13 cellular contexts compared by ENCODE assay signal in the genomic region with DNA sequence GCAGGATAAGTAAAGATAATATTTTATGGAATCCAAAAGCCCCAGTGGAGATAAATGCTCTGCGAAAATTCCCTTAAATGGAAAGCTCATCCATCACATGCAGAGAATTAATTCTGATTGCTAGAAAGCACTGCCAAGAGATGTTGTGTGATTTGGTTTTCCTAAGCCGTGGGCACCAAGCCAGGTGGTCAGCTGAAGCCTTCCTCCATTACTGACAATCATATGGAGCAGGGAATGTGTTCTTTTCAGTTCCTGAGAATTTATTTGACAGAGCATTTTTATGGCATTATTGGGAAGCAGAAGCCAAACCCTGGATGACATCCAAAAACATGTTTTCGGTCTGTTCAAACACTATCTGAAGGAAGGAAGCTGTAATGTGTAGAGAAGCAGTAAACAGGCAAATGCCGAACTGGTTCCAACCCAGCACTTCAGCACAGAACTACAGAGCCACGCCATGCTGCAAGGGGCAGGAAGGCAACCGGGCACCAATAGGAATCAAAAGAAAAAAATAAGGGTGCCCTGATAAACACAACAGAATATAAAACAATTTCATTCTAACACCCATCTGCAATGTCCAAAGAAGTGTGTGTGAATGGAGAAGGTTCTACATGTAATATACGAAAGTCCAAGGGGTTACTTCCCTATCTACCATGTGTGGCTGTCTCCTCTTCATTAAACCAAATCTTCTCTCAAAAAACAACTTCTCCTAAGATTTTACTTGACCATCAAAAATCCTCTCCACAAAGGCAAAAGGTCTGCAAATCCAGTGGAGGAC. TPM values are rescaled to one million over a fixed set of nuclear protein-coding genes. Genes with fewer than 3 reads are reported as not detected.
DNase-seq lines count a peak whose midpoint lies in the region; ATAC-seq lines count a peak whose summit lies in the region.
"Had no signal": no experiment of that assay in that cellular context is flagged by ENCODE, and none has a peak within 500 bp of the region (broad histone marks: within the 10 kb centered on the region; RNA-seq: fewer than 3 reads in every experiment).

No MANE protein-coding gene starts in this region.

- DNase-seq in A172 (ENCODE audit: low spot score) (peak; percentile 16), NCI-H1694 (lab: John Stamatoyannopoulos, UW) (peak; percentile 78), mesenchymal stem cell (peak; percentile 42), AG08396 (ENCODE audit: low spot score) (no peak)
- DNase-seq: activated CD4-positive, alpha-beta T cell treated with anti-CD3 and anti-CD28 coated beads for 1 hour; stimulated activated naive B cell treated with anti-CD40 and anti-IgM and Interleukin-4, amounts not matched to agents 10 μg/mL and 1 μg/mL and 100 μg/mL, for 72 hours had no signal

- peaks cover 14% of the 10 kb centered on the region for H3K79me1 ChIP-seq in mesenchymal stem cell (replicated peaks; ENCODE audit: low read length, poor library complexity, severe bottlenecking)

- peaks cover 0 to 3% of the 10 kb centered on the region in 2 experiments for H3K36me3 ChIP-seq in mesenchymal stem cell (ENCODE audit: control insufficient read depth in 1 of 2, insufficient read depth in 2 of 2, low read depth in 1 of 2, low read length in 2 of 2)
- H3K36me3 ChIP-seq: BLaER1, neural progenitor cell had no signal

- H3K4me1 ChIP-seq in mesenchymal stem cell (ENCODE audit: control insufficient read depth, insufficient read depth, low read depth, low read length): peaks cover 6% of the 10 kb centered on the region

- H2AK5ac ChIP-seq in mesenchymal stem cell (ENCODE audit: low read length, severe bottlenecking): no peak overlapping the region

- 59% methylated on average over 5 of the region's 7 CpGs for WGBS in mesenchymal stem cell

- H3K27me3 Mint-ChIP-seq in dendritic cell treated with granulocyte-macrophage colony-stimulating factor and Interleukin-4, amounts not matched to agents 40 ng/mL and 50 ng/mL, for 4 days: no peaks in the 10 kb centered on the region
- H3K27me3 Mint-ChIP-seq in activated T-helper 17 cell treated with anti-CD3 and anti-CD28 coated beads, Interleukin-2, amount 50 U/mL, for 72 hours: no peaks in the 10 kb centered on the region
- H3K27me3 Mint-ChIP-seq: central memory CD8-positive, alpha-beta T cell; stimulated activated naive B cell treated with anti-CD40 and anti-IgM and Interleukin-4, amounts not matched to agents 10 μg/mL and 1 μg/mL and 100 μg/mL, for 72 hours had no signal

- no peak overlapping the region for H3K4me3 ChIP-seq in mesenchymal stem cell (ENCODE audit: insufficient read depth in 1 of 2, low read depth in 1 of 2, low read length in 2 of 2)
- H3K4me3 ChIP-seq: BLaER1, neural progenitor cell had no signal

- no peak overlapping the region for H2BK120ac ChIP-seq in mesenchymal stem cell (ENCODE audit: low read depth, low read length)

- peak overlapping the region; percentile 75 for H3K27ac Mint-ChIP-seq in dendritic cell treated with granulocyte-macrophage colony-stimulating factor and Interleukin-4, amounts not matched to agents 40 ng/mL and 50 ng/mL, for 4 days
- no peak overlapping the region for H3K27ac Mint-ChIP-seq in activated T-helper 17 cell treated with anti-CD3 and anti-CD28 coated beads, Interleukin-2, amount 50 U/mL, for 72 hours
- H3K27ac Mint-ChIP-seq: neural progenitor cell; stimulated activated naive B cell treated with anti-CD40 and anti-IgM and Interleukin-4, amounts not matched to agents 10 μg/mL and 1 μg/mL and 100 μg/mL, for 72 hours had no signal

- H2AFZ ChIP-seq in mesenchymal stem cell (ENCODE audit: low read depth, low read length): no peak overlapping the region
- H2AFZ ChIP-seq: neural progenitor cell had no signal

- no peak overlapping the region for H2BK15ac ChIP-seq in mesenchymal stem cell (ENCODE audit: low read depth, poor library complexity, severe bottlenecking)

- peaks cover 26% of the 10 kb centered on the region for H3K36me3 Mint-ChIP-seq in dendritic cell treated with granulocyte-macrophage colony-stimulating factor and Interleukin-4, amounts not matched to agents 40 ng/mL and 50 ng/mL, for 4 days (ENCODE audit: low read depth)
- peaks cover 12% of the 10 kb centered on the region for H3K36me3 Mint-ChIP-seq in activated T-helper 17 cell treated with anti-CD3 and anti-CD28 coated beads, Interleukin-2, amount 50 U/mL, for 72 hours (ENCODE audit: low read depth)

- H3K27ac ChIP-seq in mesenchymal stem cell (ENCODE audit: low read length, poor library complexity, severe bottlenecking): no peak overlapping the region
- H3K27ac ChIP-seq: BLaER1, neural progenitor cell had no signal

- ATAC-seq in HG02870 (IDR thresholded peaks at IDR 0.05; ENCODE audit: unreplicated experiment): no peak
- ATAC-seq in activated T-helper 17 cell treated with anti-CD3 and anti-CD28 coated beads, Interleukin-2, amount 50 U/mL, for 72 hours (replicated peaks): no peak
- no peak for ATAC-seq in GM19395 (IDR thresholded peaks at IDR 0.05; ENCODE audit: unreplicated experiment)

- H4K91ac ChIP-seq in mesenchymal stem cell (ENCODE audit: low read length): no peak overlapping the region

- no peak overlapping the region for H2BK5ac ChIP-seq in mesenchymal stem cell (ENCODE audit: low read depth, low read length, poor library complexity, severe bottlenecking)

- H3K9me3 Mint-ChIP-seq in dendritic cell treated with granulocyte-macrophage colony-stimulating factor and Interleukin-4, amounts not matched to agents 40 ng/mL and 50 ng/mL, for 4 days: peaks cover 6% of the 10 kb centered on the region
- no peaks in the 10 kb centered on the region for H3K9me3 Mint-ChIP-seq in activated T-helper 17 cell treated with anti-CD3 and anti-CD28 coated beads, Interleukin-2, amount 50 U/mL, for 72 hours
- H3K9me3 Mint-ChIP-seq: central memory CD8-positive, alpha-beta T cell; neural progenitor cell had no signal

- H4K8ac ChIP-seq in mesenchymal stem cell (ENCODE audit: low read length): peak overlapping the region; percentile 39

- no peak overlapping the region for H3K23ac ChIP-seq in mesenchymal stem cell (ENCODE audit: low read length in 2 of 2)

- H3K9ac ChIP-seq in mesenchymal stem cell (ENCODE audit: low read length): no peak overlapping the region
- H3K9ac ChIP-seq: BLaER1, neural progenitor cell had no signal

- no peaks in the 10 kb centered on the region for H3K27me3 ChIP-seq in mesenchymal stem cell (ENCODE audit: control insufficient read depth in 1 of 2, insufficient read depth in 1 of 2, low read length in 2 of 2)
- H3K27me3 ChIP-seq: BLaER1, neural progenitor cell had no signal

- intact Hi-C loops in dendritic cell treated with granulocyte-macrophage colony-stimulating factor and Interleukin-4, amounts not matched to agents 40 ng/mL and 50 ng/mL, for 4 days (cut with micrococcal nuclease): no loop called here

- no peak overlapping the region for H3K4ac ChIP-seq in mesenchymal stem cell (ENCODE audit: low read depth in 1 of 2, low read length in 2 of 2)

- H3K18ac ChIP-seq in mesenchymal stem cell (ENCODE audit: low read depth in 1 of 2, low read length in 2 of 2): no peak overlapping the region

- no peaks in the 10 kb centered on the region for H3K9me3 ChIP-seq in mesenchymal stem cell (ENCODE audit: control insufficient read depth, low read length)
- H3K9me3 ChIP-seq: BLaER1 had no signal

- H3K4me2 ChIP-seq in mesenchymal stem cell (ENCODE audit: low read length, poor library complexity, severe bottlenecking): no peak overlapping the region
- H3K4me2 ChIP-seq: BLaER1, neural progenitor cell had no signal

- peak overlapping the region; percentile 68 for H3K4me3 Mint-ChIP-seq in dendritic cell treated with granulocyte-macrophage colony-stimulating factor and Interleukin-4, amounts not matched to agents 40 ng/mL and 50 ng/mL, for 4 days
- no peak overlapping the region for H3K4me3 Mint-ChIP-seq in activated T-helper 17 cell treated with anti-CD3 and anti-CD28 coated beads, Interleukin-2, amount 50 U/mL, for 72 hours
- H3K4me3 Mint-ChIP-seq: central memory CD8-positive, alpha-beta T cell; neural progenitor cell; stimulated activated naive B cell treated with anti-CD40 and anti-IgM and Interleukin-4, amounts not matched to agents 10 μg/mL and 1 μg/mL and 100 μg/mL, for 72 hours had no signal

- H3K14ac ChIP-seq in mesenchymal stem cell (ENCODE audit: low read length in 2 of 2): no peak overlapping the region

- H3K4me1 Mint-ChIP-seq in dendritic cell treated with granulocyte-macrophage colony-stimulating factor and Interleukin-4, amounts not matched to agents 40 ng/mL and 50 ng/mL, for 4 days (ENCODE audit: low read depth): peaks cover 58% of the 10 kb centered on the region
- H3K4me1 Mint-ChIP-seq in activated T-helper 17 cell treated with anti-CD3 and anti-CD28 coated beads, Interleukin-2, amount 50 U/mL, for 72 hours: peaks cover 5% of the 10 kb centered on the region
- H3K4me1 Mint-ChIP-seq: neural progenitor cell had no signal

- no peak overlapping the region for H2BK12ac ChIP-seq in mesenchymal stem cell (ENCODE audit: low read length in 2 of 2)

RNA-seq across cellular contexts. Expression of a gene that starts 12.3 kb away (rescaled TPM):
- total RNA-seq in A172 (2014; rRNA removed; shearing (Covaris generic)): 13.4 and 14.4 TPM in 2 replicates
- 22.6 TPM for polyA plus RNA-seq in mesenchymal stem cell (2013, experiment 1 of 2)
- polyA plus RNA-seq in mesenchymal stem cell (2013, experiment 2 of 2): 23.2 TPM
- 10 to 100 TPM in 1 of 2 donors, 1 to 10 TPM in 1; 6.2 to 21.9 TPM for total RNA-seq in activated T-helper 17 cell treated with anti-CD3 and anti-CD28 coated beads, Interleukin-2, amount 50 U/mL, for 72 hours
